9 cellular contexts compared by ENCODE assay signal in genomic region chr2:115165529-115166109, GRCh38.
DNase-seq lines count a peak whose midpoint lies in the region; ATAC-seq, FAIRE-seq and TF ChIP-seq lines count a peak whose summit lies in the region.
"Had no signal": no experiment of that assay in that cellular context is flagged by ENCODE, and none has a peak within 500 bp of the region (broad histone marks: within the 10 kb centered on the region; RNA-seq: fewer than 3 reads in every experiment).

No MANE protein-coding gene starts in this region.

- no TSS peak for BruUV-seq in GM12878 (replicated peaks; lab: Mats Ljungman, UMichigan)

- intact Hi-C loops in GM12878 (cut with micrococcal nuclease; ENCODE audit: unreplicated experiment): loop anchor here (10.0 kb wide), 1 partner anchor 489 kb away; no protein-coding TSS in a partner anchor

- ATAC-seq in GM12878 (peak; percentile 60; the same call in 2 of the 3 replicates), omental fat pad (ENCODE audit: low FRiP score) (no peak), HG03442 (IDR thresholded peaks at IDR 0.05; ENCODE audit: unreplicated experiment) (no peak)

- H3K4me2 ChIP-seq in GM12878 (ENCODE audit: control insufficient read depth, insufficient read depth): no peak overlapping the region

- POLR2A ChIA-PET in GM12878 (lab: Charles Lee): no interaction called here

- DNase-seq in A172 (ENCODE audit: low spot score) (peak; percentile 35), GM13976 (ENCODE audit: low spot score) (peak; percentile 17), NCI-H2029 (lab: John Stamatoyannopoulos, UW) (peak; percentile 21), GM12878 (ENCODE audit: low read depth, low spot score) (no peak), midbrain (lab: John Stamatoyannopoulos, UW) (peak; percentile 59), omental fat pad (ENCODE audit: low spot score) (no peak), CD1c-positive myeloid dendritic cell (ENCODE audit: extremely low spot score) (no peak)

- peaks cover 0 to 1% of the 10 kb centered on the region in 2 experiments; a peak in 1 of 4 replicates for H3K27me3 ChIP-seq in GM12878 (replicated peaks in 1 of 2; ENCODE audit: control insufficient read depth in 2 of 2, insufficient read depth in 2 of 2, low read length in 1 of 2)

- no peak for TF ChIP-seq POLR2A in GM12878 (IDR thresholded peaks at IDR 0.05; ENCODE audit: low read depth, low read length)

- RAD21 ChIA-PET in GM12878 (lab: Charles Lee; ENCODE audit: unreplicated experiment): interaction anchor here (1.0 kb wide), 1 partner anchor 1786 kb away, joined by 3 read pairs; no protein-coding TSS in a partner anchor

- TF ChIP-seq CTCF in GM13976 (IDR thresholded peaks at IDR 0.05; ENCODE audit: borderline replicate concordance, control extremely low read depth, extremely low read depth, insufficient read depth, missing control alignments): no peak
- TF ChIP-seq CTCF in GM12878 (IDR thresholded peaks at IDR 0.05 in 2 of 3, conservative IDR thresholded peaks at IDR 0.05 in 1 of 3; ENCODE audit: control insufficient read depth in 2 of 3, extremely low read depth in 1 of 3, insufficient read depth in 1 of 3, low read depth in 3 of 3, low read length in 3 of 3): peak; percentile 36 to 48 (median 47); a peak in 5 of 6 replicates
- TF ChIP-seq CTCF in omental fat pad (IDR thresholded peaks at IDR 0.05): no peak

- no peaks in the 10 kb centered on the region; the same call in 2 of the 3 replicates for H3K9me3 ChIP-seq in GM12878 (replicated peaks; ENCODE audit: control insufficient read depth, insufficient read depth, low read length)

- no peak overlapping the region for H3K9ac ChIP-seq in GM12878 (ENCODE audit: control insufficient read depth, insufficient read depth, low read length)

- in situ Hi-C loops in GM13976 (cut with MboI; ENCODE audit: low sequenced_read_pairs, unreplicated experiment): no loop called here
- in situ Hi-C loops in GM12878 (cut with MboI): no loop called here

- no peak for TF ChIP-seq EP300 in GM12878 (IDR thresholded peaks at IDR 0.05; ENCODE audit: borderline replicate concordance in 1 of 2, control insufficient read depth in 1 of 2, low read depth in 2 of 2, low read length in 2 of 2)

- peak; percentile 50 for TF ChIP-seq RAD21 in GM12878 (IDR thresholded peaks at IDR 0.05; ENCODE audit: insufficient read depth, low read depth, low read length)

- H3K4me3 ChIP-seq in GM12878: no peak overlapping the region

- CTCF ChIA-PET in GM12878 (lab: Yijun Ruan, JAX): interaction anchor here (0.5 to 1.7 kb wide), 7 partner anchors 10 to 1787 kb away, joined by 3 to 7 read pairs (median 3); no protein-coding TSS in a partner anchor

- no peak overlapping the region for H2AFZ ChIP-seq in GM12878 (ENCODE audit: control insufficient read depth, low read depth, low read length)

- SMC1A ChIA-PET in GM12878 (lab: Charles Lee; ENCODE audit: uncharacterized antibody, unreplicated experiment): interaction anchor here (0.7 to 1.4 kb wide), 2 partner anchors 14 to 210 kb away, joined by 3 to 4 read pairs; no protein-coding TSS in a partner anchor

- no peak overlapping the region for H3K27ac ChIP-seq in GM12878 (ENCODE audit: control insufficient read depth, insufficient read depth)

- H3K4me1 ChIP-seq in GM12878 (ENCODE audit: control insufficient read depth, insufficient read depth, low read length): no peaks in the 10 kb centered on the region

- 10% methylated on average over 6 of the region's 6 CpGs for WGBS in GM12878 (ENCODE audit: insufficient coverage, insufficient replicate concordance, low lambda C conversion rate, missing lambda C conversion rate)

- no peak for FAIRE-seq in GM12878 (lab: Jason Lieb, UNC)
- FAIRE-seq: GM18507 had no signal

- no peaks in the 10 kb centered on the region for H4K20me1 ChIP-seq in GM12878 (ENCODE audit: control insufficient read depth, insufficient read depth)

- H3K79me2 ChIP-seq in GM12878 (ENCODE audit: control insufficient read depth, insufficient read depth, low read length): no peaks in the 10 kb centered on the region

- no peaks in the 10 kb centered on the region for H3K36me3 ChIP-seq in GM12878 (ENCODE audit: control insufficient read depth in 2 of 2, insufficient read depth in 2 of 2, low read length in 1 of 2)

TF ChIP-seq in GM12878, 131 proteins besides CTCF, POLR2A, EP300 and RAD21:
- TF ChIP-seq ATF2 (IDR thresholded peaks at IDR 0.05; ENCODE audit: low read length) (no peak), SMC3 (IDR thresholded peaks at IDR 0.05; ENCODE audit: borderline replicate concordance, low read length) (peak; percentile 39; the same call in 1 of the 2 replicates)

Comparison
In these comparisons a context has a peak if more than half of its experiments do, and no peak if none do; other contexts are left out.
1. DNase-seq: peak in A172 (single experiment), GM13976 (single experiment), NCI-H2029 (single experiment) and midbrain (single experiment); none in GM12878 (single experiment), omental fat pad (single experiment) and CD1c-positive myeloid dendritic cell (single experiment).
2. CTCF ChIP-seq: peak in GM12878 (3 of 3); none in GM13976 (single experiment) and omental fat pad (0 of 3).